Comparison of ENCODE assay signal across 18 cellular contexts in the genomic region with DNA sequence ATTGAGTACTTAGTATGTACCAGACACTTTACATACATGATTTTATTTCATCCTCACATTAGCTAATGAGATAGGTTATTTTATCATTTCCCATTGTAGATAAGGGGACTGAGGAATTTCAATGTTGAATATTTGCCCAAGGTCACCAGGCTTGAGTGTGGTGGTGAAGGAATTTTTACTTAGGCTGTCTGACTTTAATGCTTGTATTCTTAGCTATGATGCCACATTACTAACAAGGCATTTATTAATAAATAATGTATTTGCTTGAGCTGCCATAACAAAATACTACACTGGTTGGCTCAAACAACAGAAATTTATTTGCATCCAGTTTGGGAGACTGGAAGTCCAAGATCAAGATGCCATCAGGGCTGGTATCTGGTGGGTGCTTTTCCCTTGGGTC.
DNase-seq lines count a peak whose midpoint lies in the region; TF ChIP-seq lines count a peak whose summit lies in the region.
"Had no signal": no experiment of that assay in that cellular context is flagged by ENCODE, and none has a peak within 500 bp of the region (broad histone marks: within the 10 kb centered on the region; RNA-seq: fewer than 3 reads in every experiment).

No MANE protein-coding gene starts in this region.

- DNase-seq in amniotic epithelial cell (ENCODE audit: low read depth) (peak; percentile 64), kidney tubule cell (ENCODE audit: low spot score) (peak; percentile 34), RKO (ENCODE audit: low spot score) (no peak), GM20000 (ENCODE audit: low spot score) (no peak), NOMO-1 treated with dmso at 0.1 percent for 144 hours (lab: John Stamatoyannopoulos, UW; ENCODE audit: unreplicated experiment) (no peak)
- DNase-seq: 8988T; ACHN; BE2C; C1 segment of cervical spinal cord; CD4-positive, CD25-positive, alpha-beta regulatory T cell; CD8-positive, alpha-beta memory T cell; COR-L47; DMS 273 treated with DMSO at 0.1 percent for 48 hours; DMS153; DMS53; DMS79; DND-41; GDM1 had no signal

- TF ChIP-seq CTCF in GM20000 (IDR thresholded peaks at IDR 0.05; ENCODE audit: extremely low read depth, missing control alignments), result no peak

Comparison
In these comparisons a context has a peak if more than half of its experiments do, and no peak if none do; other contexts are left out.
1. DNase-seq: peak in amniotic epithelial cell (single experiment) and kidney tubule cell (single experiment); none in RKO (single experiment), GM20000 (single experiment) and NOMO-1 treated with dmso at 0.1 percent for 144 hours (single experiment).